Comparison of ENCODE assay signal across 1 cellular context in genomic region chr21:33641339-33642026, GRCh38.
TF ChIP-seq lines count a peak whose summit lies in the region.

Gene CRYZL1 (minus strand): TSS chr21:33641741. CDS start chr21:33631551, 10,190 bp downstream.

TF ChIP-seq in GM12878, 131 proteins besides CTCF, POLR2A, EP300 and RAD21 (continued from another document and continues in another):
- TF ChIP-seq ZBTB11 (CRISPR knock-in tag; IDR thresholded peaks at IDR 0.05), result no peak
- TF ChIP-seq PML (IDR thresholded peaks at IDR 0.05; ENCODE audit: low read length), result no peak
- peak; percentile 94 for TF ChIP-seq CHD2 (IDR thresholded peaks at IDR 0.05; ENCODE audit: borderline replicate concordance, low read depth, low read length)
- TF ChIP-seq BCL3 (IDR thresholded peaks at IDR 0.05; ENCODE audit: borderline replicate concordance, insufficient read depth, low read depth, low read length, poor library complexity, severe bottlenecking), result no peak
- no peak for TF ChIP-seq ATF2 (IDR thresholded peaks at IDR 0.05; ENCODE audit: low read length)
- peak; percentile 94 for TF ChIP-seq HCFC1 (IDR thresholded peaks at IDR 0.05; ENCODE audit: low read length)
- TF ChIP-seq SREBF1 (IDR thresholded peaks at IDR 0.05; ENCODE audit: low read length), result peak; percentile 72
- TF ChIP-seq GATAD2B (conservative IDR thresholded peaks at IDR 0.05; ENCODE audit: low read depth), result peak; percentile 63; the same call in 1 of the 2 replicates
- peak in 1 of 2 experiments; percentile 39; a peak in 1 of 4 replicates for TF ChIP-seq BHLHE40 (IDR thresholded peaks at IDR 0.05; ENCODE audit: borderline replicate concordance in 1 of 2, low read depth in 2 of 2, low read length in 1 of 2)
- TF ChIP-seq ZNF687 (IDR thresholded peaks at IDR 0.05), result peak; percentile 44; the same call in 1 of the 2 replicates
- no peak for TF ChIP-seq ATF3 (IDR thresholded peaks at IDR 0.05; ENCODE audit: borderline replicate concordance, extremely low read depth, low read depth, low read length)
- peak; percentile 65; the same call in 1 of the 2 replicates for TF ChIP-seq SPI1 (IDR thresholded peaks at IDR 0.05; ENCODE audit: borderline replicate concordance, insufficient read depth, low read depth, low read length)
- TF ChIP-seq ETV6 (conservative IDR thresholded peaks at IDR 0.05 in 1 of 2, IDR thresholded peaks at IDR 0.05 in 1 of 2; ENCODE audit: borderline replicate concordance in 1 of 2, low read depth in 1 of 2), result no peak
- peak; percentile 94; the same call in 2 of the 3 replicates for TF ChIP-seq POU2F2 (IDR thresholded peaks at IDR 0.05; ENCODE audit: borderline replicate concordance, low read depth, low read length)
- 0 out of 2 replicates have a peak, but pooled peaks have one; percentile 15 for TF ChIP-seq MAX (IDR thresholded peaks at IDR 0.05; ENCODE audit: low read depth, low read length)
- peak; percentile 82 for TF ChIP-seq IRF3 (IDR thresholded peaks at IDR 0.05)
- no peak for TF ChIP-seq IKZF2 (IDR thresholded peaks at IDR 0.05)
- TF ChIP-seq NFYA (IDR thresholded peaks at IDR 0.05; ENCODE audit: borderline replicate concordance, low read depth, low read length), result peak; percentile 29; the same call in 1 of the 2 replicates
- 0 out of 2 replicates have a peak, but pooled peaks have one; percentile 12 for TF ChIP-seq SMARCA5 (IDR thresholded peaks at IDR 0.05)
- peak; percentile 40; the same call in 1 of the 2 replicates for TF ChIP-seq CBFB (IDR thresholded peaks at IDR 0.05; ENCODE audit: low read depth)
- peak; percentile 40; the same call in 1 of the 2 replicates for TF ChIP-seq TARDBP (IDR thresholded peaks at IDR 0.05; ENCODE audit: borderline replicate concordance)
- TF ChIP-seq E2F8 (IDR thresholded peaks at IDR 0.05; ENCODE audit: low read depth, partially characterized antibody), result no peak
- TF ChIP-seq SIX5 (IDR thresholded peaks at IDR 0.05; ENCODE audit: low read depth, low read length, severe bottlenecking), result peak; percentile 82
- TF ChIP-seq NKRF (conservative IDR thresholded peaks at IDR 0.05), result peak; percentile 64; the same call in 1 of the 2 replicates
- TF ChIP-seq IRF4 (IDR thresholded peaks at IDR 0.05; ENCODE audit: low read depth, low read length), result 0 out of 2 replicates have a peak, but pooled peaks have one; percentile 40
- no peak for TF ChIP-seq TCF7 (IDR thresholded peaks at IDR 0.05; ENCODE audit: borderline replicate concordance)
- TF ChIP-seq GABPA (IDR thresholded peaks at IDR 0.05; ENCODE audit: low read depth), result peak; percentile 58; the same call in 1 of the 2 replicates
- TF ChIP-seq CREB1 (IDR thresholded peaks at IDR 0.05; ENCODE audit: low read depth), result peak; percentile 90
- peak; percentile 61; the same call in 1 of the 2 replicates for TF ChIP-seq SIN3A (IDR thresholded peaks at IDR 0.05; ENCODE audit: low read depth, low read length)
- peak; percentile 75 for TF ChIP-seq POLR2AphosphoS5 (IDR thresholded peaks at IDR 0.05; ENCODE audit: low read length)
- no peak for TF ChIP-seq HDAC6 (IDR thresholded peaks at IDR 0.05; ENCODE audit: unreplicated experiment)
- TF ChIP-seq E2F4 (IDR thresholded peaks at IDR 0.05; ENCODE audit: low read depth, low read length), result no peak; the same call in 1 of the 2 replicates
- 0 out of 2 replicates have a peak, but pooled peaks have one; percentile 7 for TF ChIP-seq RUNX3 (IDR thresholded peaks at IDR 0.05; ENCODE audit: low read length)
- TF ChIP-seq ZNF217 (IDR thresholded peaks at IDR 0.05), result 0 out of 2 replicates have a peak, but pooled peaks have one; percentile 21
- no peak for TF ChIP-seq SMAD1 (IDR thresholded peaks at IDR 0.05; ENCODE audit: low read depth, partially characterized antibody)
- no peak for TF ChIP-seq USF1 (IDR thresholded peaks at IDR 0.05; ENCODE audit: borderline replicate concordance, extremely low read length, insufficient read depth, low read depth, low read length)
- 0 out of 2 replicates have a peak, but pooled peaks have one; percentile 38 for TF ChIP-seq BRCA1 (IDR thresholded peaks at IDR 0.05; ENCODE audit: low read depth, low read length)
- no peak for TF ChIP-seq MTA2 (IDR thresholded peaks at IDR 0.05; ENCODE audit: low read depth)
- no peak for TF ChIP-seq MYC (IDR thresholded peaks at IDR 0.05; ENCODE audit: insufficient read depth, insufficient read length, insufficient replicate concordance, low read length, severe bottlenecking)
